1 cellular context compared by ENCODE assay signal in the genomic region with DNA sequence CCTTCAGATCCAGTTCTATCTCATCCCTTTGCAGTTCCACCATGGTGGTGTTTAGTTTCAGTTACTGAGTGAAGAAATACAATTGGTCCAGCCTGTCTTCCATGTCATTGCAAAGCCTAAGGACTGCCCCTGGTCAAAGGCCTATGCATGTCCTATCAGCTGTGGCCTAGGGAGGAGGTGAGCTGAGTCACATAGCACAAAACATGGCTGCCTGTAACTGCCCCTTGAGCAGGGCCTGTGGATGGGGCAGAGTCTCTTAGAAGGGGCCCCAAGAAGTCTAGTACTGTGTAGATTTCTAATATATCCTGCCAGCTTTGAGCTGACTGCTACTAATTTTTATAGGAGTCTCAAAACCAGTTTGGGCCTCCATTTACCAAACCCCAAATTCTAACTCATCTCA.
TF ChIP-seq lines count a peak whose summit lies in the region.

No MANE protein-coding gene starts in this region.

TF ChIP-seq in K562, 482 proteins besides CTCF, POLR2A, EP300 and RAD21 (continued from another document):
- TF ChIP-seq YY1 (IDR thresholded peaks at IDR 0.05; ENCODE audit: borderline replicate concordance in 1 of 3, control insufficient read depth in 1 of 3, extremely low read depth in 1 of 3, insufficient read depth in 3 of 3, insufficient read length in 1 of 3, insufficient replicate concordance in 2 of 3, low read depth in 1 of 3, low read length in 2 of 3) = peak in 1 of 3 experiments; percentile 24
- no peak for TF ChIP-seq BRD9 (IDR thresholded peaks at IDR 0.05; ENCODE audit: low read depth, partially characterized antibody)
- no peak for TF ChIP-seq CAMTA2 (CRISPR knock-in tag; conservative IDR thresholded peaks at IDR 0.05)
- TF ChIP-seq ATF2 (CRISPR knock-in tag; IDR thresholded peaks at IDR 0.05) = no peak
- no peak for TF ChIP-seq RBM25 (IDR thresholded peaks at IDR 0.05; ENCODE audit: low read depth, low read length, severe bottlenecking)
- no peak for TF ChIP-seq PURB (CRISPR knock-in tag; IDR thresholded peaks at IDR 0.05; ENCODE audit: low read depth)
- no peak for TF ChIP-seq XRCC3 (IDR thresholded peaks at IDR 0.05)
